Comparison of ENCODE assay signal across 1 cellular context in the genomic region with DNA sequence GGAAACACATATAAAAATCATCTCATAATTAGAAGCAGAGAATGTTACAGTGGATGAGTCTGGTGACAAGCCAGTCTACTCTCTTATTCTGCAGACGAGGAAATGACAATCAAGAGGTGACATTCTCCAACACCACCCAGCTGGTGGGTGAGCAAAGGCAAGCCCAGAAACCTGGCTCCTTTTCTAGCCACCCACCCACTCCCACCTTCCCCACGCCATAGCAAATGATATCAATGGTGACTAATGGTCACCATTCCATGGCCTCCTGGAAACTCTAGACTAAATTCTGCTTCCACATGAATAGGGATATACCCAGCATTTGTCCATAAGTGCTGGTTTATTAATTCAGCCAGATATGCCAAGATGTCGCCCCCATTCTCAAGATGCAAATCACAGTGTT.
A peak's percentile ranks its signal among the peaks of the same experiment; 100 is the strongest.
TF ChIP-seq lines count a peak whose summit lies in the region.

No MANE protein-coding gene starts in this region.

TF ChIP-seq in HEK293, 187 proteins besides CTCF, POLR2A, EP300 and RAD21:
- TF ChIP-seq, protein P1, sequence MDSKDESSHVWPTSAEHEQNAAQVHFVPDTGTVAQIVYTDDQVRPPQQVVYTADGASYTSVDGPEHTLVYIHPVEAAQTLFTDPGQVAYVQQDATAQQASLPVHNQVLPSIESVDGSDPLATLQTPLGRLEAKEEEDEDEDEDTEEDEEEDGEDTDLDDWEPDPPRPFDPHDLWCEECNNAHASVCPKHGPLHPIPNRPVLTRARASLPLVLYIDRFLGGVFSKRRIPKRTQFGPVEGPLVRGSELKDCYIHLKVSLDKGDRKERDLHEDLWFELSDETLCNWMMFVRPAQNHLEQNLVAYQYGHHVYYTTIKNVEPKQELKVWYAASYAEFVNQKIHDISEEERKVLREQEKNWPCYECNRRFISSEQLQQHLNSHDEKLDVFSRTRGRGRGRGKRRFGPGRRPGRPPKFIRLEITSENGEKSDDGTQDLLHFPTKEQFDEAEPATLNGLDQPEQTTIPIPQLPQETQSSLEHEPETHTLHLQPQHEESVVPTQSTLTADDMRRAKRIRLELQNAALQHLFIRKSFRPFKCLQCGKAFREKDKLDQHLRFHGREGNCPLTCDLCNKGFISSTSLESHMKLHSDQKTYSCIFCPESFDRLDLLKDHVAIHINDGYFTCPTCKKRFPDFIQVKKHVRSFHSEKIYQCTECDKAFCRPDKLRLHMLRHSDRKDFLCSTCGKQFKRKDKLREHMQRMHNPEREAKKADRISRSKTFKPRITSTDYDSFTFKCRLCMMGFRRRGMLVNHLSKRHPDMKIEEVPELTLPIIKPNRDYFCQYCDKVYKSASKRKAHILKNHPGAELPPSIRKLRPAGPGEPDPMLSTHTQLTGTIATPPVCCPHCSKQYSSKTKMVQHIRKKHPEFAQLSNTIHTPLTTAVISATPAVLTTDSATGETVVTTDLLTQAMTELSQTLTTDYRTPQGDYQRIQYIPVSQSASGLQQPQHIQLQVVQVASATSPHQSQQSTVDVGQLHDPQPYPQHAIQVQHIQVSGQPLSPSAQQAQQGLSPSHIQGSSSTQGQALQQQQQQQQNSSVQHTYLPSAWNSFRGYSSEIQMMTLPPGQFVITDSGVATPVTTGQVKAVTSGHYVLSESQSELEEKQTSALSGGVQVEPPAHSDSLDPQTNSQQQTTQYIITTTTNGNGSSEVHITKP (tag by site-specific recombination; IDR thresholded peaks at IDR 0.05): no peak
- TF ChIP-seq ZFHX2 (tag by site-specific recombination; conservative IDR thresholded peaks at IDR 0.05): peak; percentile 54
- TF ChIP-seq ZNF16 (tag by site-specific recombination; IDR thresholded peaks at IDR 0.05; ENCODE audit: low read depth): no peak
- TF ChIP-seq EGR2 (tag by site-specific recombination; IDR thresholded peaks at IDR 0.05; ENCODE audit: low read depth): peak; percentile 60
- no peak for TF ChIP-seq MEIS1 (CRISPR knock-in tag; IDR thresholded peaks at IDR 0.05; ENCODE audit: borderline replicate concordance)
- no peak for TF ChIP-seq ZNF354C (tag by site-specific recombination; IDR thresholded peaks at IDR 0.05; ENCODE audit: borderline replicate concordance, low read depth)
